ENCODE assay signal across 16 cellular contexts in genomic region chr1:33088119-33088906, GRCh38. TPM values are rescaled to one million over a fixed set of nuclear protein-coding genes. Genes with fewer than 3 reads are reported as not detected.
DNase-seq lines count a peak whose midpoint lies in the region; ATAC-seq, FAIRE-seq and TF ChIP-seq lines count a peak whose summit lies in the region.
"Had no signal": no experiment of that assay in that cellular context is flagged by ENCODE, and none has a peak within 500 bp of the region (broad histone marks: within the 10 kb centered on the region; RNA-seq: fewer than 3 reads in every experiment).

No MANE protein-coding gene starts in this region.

- H3K27me3 Mint-ChIP-seq in activated CD4-positive, alpha-beta T cell treated with anti-CD3 and anti-CD28 coated beads, Interleukin-2, amount 10 ng/mL, durations not matched to agents 24 days and 14 days: peaks cover 2% of the 10 kb centered on the region
- H3K27me3 Mint-ChIP-seq in astrocyte (ENCODE audit: low read depth, unreplicated experiment): peaks cover 7% of the 10 kb centered on the region
- H3K27me3 Mint-ChIP-seq in stimulated activated naive B cell treated with anti-CD40 and anti-IgM and Interleukin-4, amounts not matched to agents 10 μg/mL and 1 μg/mL and 100 μg/mL, for 72 hours: peaks cover 16 to 18% of the 10 kb centered on the region in 2 donors

- no peaks in the 10 kb centered on the region for H3K36me3 Mint-ChIP-seq in activated CD4-positive, alpha-beta T cell treated with anti-CD3 and anti-CD28 coated beads, Interleukin-2, amount 10 ng/mL, durations not matched to agents 24 days and 14 days (ENCODE audit: low read depth)
- peaks cover 14% of the 10 kb centered on the region for H3K36me3 Mint-ChIP-seq in astrocyte (ENCODE audit: low read depth, unreplicated experiment)
- H3K36me3 Mint-ChIP-seq in stimulated activated naive B cell treated with anti-CD40 and anti-IgM and Interleukin-4, amounts not matched to agents 10 μg/mL and 1 μg/mL and 100 μg/mL, for 72 hours: no peaks in the 10 kb centered on the region
- H3K36me3 Mint-ChIP-seq: WTC11 had no signal

- TF ChIP-seq CTCF in astrocyte (IDR thresholded peaks at IDR 0.05; ENCODE audit: insufficient read depth, low read depth, low read length): no peak

- peak overlapping the region; percentile 57 for H3K27ac Mint-ChIP-seq in activated CD4-positive, alpha-beta T cell treated with anti-CD3 and anti-CD28 coated beads, Interleukin-2, amount 10 ng/mL, durations not matched to agents 24 days and 14 days
- H3K27ac Mint-ChIP-seq in astrocyte (ENCODE audit: unreplicated experiment): peak overlapping the region; percentile 70
- peak overlapping the region; percentile 4 for H3K27ac Mint-ChIP-seq in stimulated activated naive B cell treated with anti-CD40 and anti-IgM and Interleukin-4, amounts not matched to agents 10 μg/mL and 1 μg/mL and 100 μg/mL, for 72 hours
- H3K27ac Mint-ChIP-seq: WTC11 had no signal

- H3K4me1 Mint-ChIP-seq in activated CD4-positive, alpha-beta T cell treated with anti-CD3 and anti-CD28 coated beads, Interleukin-2, amount 10 ng/mL, durations not matched to agents 24 days and 14 days: peaks cover 34% of the 10 kb centered on the region
- H3K4me1 Mint-ChIP-seq in astrocyte (ENCODE audit: low read depth, unreplicated experiment): peaks cover 22% of the 10 kb centered on the region
- peaks cover 11 to 15% of the 10 kb centered on the region in 2 donors for H3K4me1 Mint-ChIP-seq in stimulated activated naive B cell treated with anti-CD40 and anti-IgM and Interleukin-4, amounts not matched to agents 10 μg/mL and 1 μg/mL and 100 μg/mL, for 72 hours

- no peaks in the 10 kb centered on the region for H3K9me3 ChIP-seq in astrocyte (ENCODE audit: insufficient read depth, low read depth, low read length)
- H3K9me3 ChIP-seq: HAP-1, Peyer's patch had no signal

- no peak overlapping the region for H3K9ac ChIP-seq in astrocyte (ENCODE audit: low read length)

- ATAC-seq in stimulated activated naive B cell treated with anti-CD40 and anti-IgM and Interleukin-4, amounts not matched to agents 10 μg/mL and 1 μg/mL and 100 μg/mL, for 72 hours (replicated peaks): peak; percentile 83 to 84
- ATAC-seq in HG02981 (IDR thresholded peaks at IDR 0.05; ENCODE audit: unreplicated experiment) (no peak), GM19397 (IDR thresholded peaks at IDR 0.05; ENCODE audit: unreplicated experiment) (no peak), GM18868 (IDR thresholded peaks at IDR 0.05; ENCODE audit: unreplicated experiment) (no peak)
- ATAC-seq: WTC11 had no signal

- no peak overlapping the region for H3K27ac ChIP-seq in astrocyte (ENCODE audit: low read depth, low read length)

- no peaks in the 10 kb centered on the region for H3K27me3 ChIP-seq in astrocyte (ENCODE audit: insufficient read depth, low read length)
- H3K27me3 ChIP-seq: Peyer's patch had no signal

- H4K20me1 ChIP-seq in astrocyte (ENCODE audit: insufficient read depth, low read length): peaks cover 19% of the 10 kb centered on the region

- no peak overlapping the region for H3K4me2 ChIP-seq in astrocyte (ENCODE audit: low read length)

- DNase-seq in activated CD4-positive, alpha-beta T cell treated with anti-CD3 and anti-CD28 coated beads, Interleukin-2, amount 10 ng/mL, durations not matched to agents 24 days and 14 days: peak; percentile 79
- no peak for DNase-seq in activated CD4-positive, alpha-beta T cell treated with anti-CD3 and anti-CD28 coated beads, Interleukin-2, amount 50 U/mL, for 4 hours
- DNase-seq in NOMO-1 treated with DMSO at 0.1 percent for 48 hours (lab: John Stamatoyannopoulos, UW; ENCODE audit: unreplicated experiment) (peak; percentile 80), astrocyte (ENCODE audit: low read depth) (no peak)
- no peak for DNase-seq in stimulated activated naive B cell treated with anti-CD40 and anti-IgM and Interleukin-4, amounts not matched to agents 10 μg/mL and 1 μg/mL and 100 μg/mL, for 72 hours
- DNase-seq: aorta; NCI-H1436; stimulated activated CD4-positive, alpha-beta T cell treated with anti-CD3 and anti-CD28 coated beads, Interleukin-12 subunit alpha, Interleukin-12 subunit beta, amount 100 ng/mL, for 4 hours had no signal

- FAIRE-seq in astrocyte (lab: Jason Lieb, UNC): no peak
- FAIRE-seq: G401.6 had no signal

- no peaks in the 10 kb centered on the region for H3K79me2 ChIP-seq in astrocyte (ENCODE audit: insufficient read depth, low read length)

- intact Hi-C loops in activated CD4-positive, alpha-beta T cell treated with anti-CD3 and anti-CD28 coated beads, Interleukin-2, amount 10 ng/mL, durations not matched to agents 24 days and 14 days (cut with micrococcal nuclease): no loop called here

- H2AFZ ChIP-seq in astrocyte (ENCODE audit: low read depth, low read length): no peak overlapping the region

- H3K4me1 ChIP-seq in astrocyte (ENCODE audit: insufficient read depth, low read length): no peaks in the 10 kb centered on the region
- H3K4me1 ChIP-seq: HAP-1 had no signal

- peak overlapping the region; percentile 50 for H3K4me3 Mint-ChIP-seq in activated CD4-positive, alpha-beta T cell treated with anti-CD3 and anti-CD28 coated beads, Interleukin-2, amount 10 ng/mL, durations not matched to agents 24 days and 14 days
- no peak overlapping the region for H3K4me3 Mint-ChIP-seq in astrocyte (ENCODE audit: unreplicated experiment)
- no peak overlapping the region for H3K4me3 Mint-ChIP-seq in stimulated activated naive B cell treated with anti-CD40 and anti-IgM and Interleukin-4, amounts not matched to agents 10 μg/mL and 1 μg/mL and 100 μg/mL, for 72 hours
- H3K4me3 Mint-ChIP-seq: nephron, WTC11 had no signal

- H3K9me3 Mint-ChIP-seq in activated CD4-positive, alpha-beta T cell treated with anti-CD3 and anti-CD28 coated beads, Interleukin-2, amount 10 ng/mL, durations not matched to agents 24 days and 14 days: no peaks in the 10 kb centered on the region
- H3K9me3 Mint-ChIP-seq in astrocyte (ENCODE audit: unreplicated experiment): no peaks in the 10 kb centered on the region
- H3K9me3 Mint-ChIP-seq in stimulated activated naive B cell treated with anti-CD40 and anti-IgM and Interleukin-4, amounts not matched to agents 10 μg/mL and 1 μg/mL and 100 μg/mL, for 72 hours: no peaks in the 10 kb centered on the region
- H3K9me3 Mint-ChIP-seq: nephron, WTC11 had no signal

- H3K36me3 ChIP-seq in astrocyte (ENCODE audit: insufficient read depth, low read length): no peaks in the 10 kb centered on the region
- H3K36me3 ChIP-seq: HAP-1, Peyer's patch had no signal

- H3K4me3 ChIP-seq in astrocyte (ENCODE audit: insufficient read depth, low read depth, low read length): no peak overlapping the region
- H3K4me3 ChIP-seq: HAP-1, Peyer's patch had no signal

RNA-seq across cellular contexts. Expression of gene AZIN2, which starts 7.4 kb away (rescaled TPM):
- 1.3 and 1.4 TPM in 2 replicates for total RNA-seq in activated CD4-positive, alpha-beta T cell treated with anti-CD3 and anti-CD28 coated beads, Interleukin-2, amount 10 ng/mL, durations not matched to agents 24 days and 14 days
- total RNA-seq in astrocyte: 10.1 and 15.6 TPM in 2 replicates

RNA-seq across cellular contexts. Expression of gene AK2, which starts 51.6 kb away (rescaled TPM):
- total RNA-seq in activated CD4-positive, alpha-beta T cell treated with anti-CD3 and anti-CD28 coated beads, Interleukin-2, amount 10 ng/mL, durations not matched to agents 24 days and 14 days: 424 and 429 TPM in 2 replicates
- 126 and 138 TPM in 2 replicates for total RNA-seq in astrocyte

Comparison
In these comparisons a context has a peak if more than half of its experiments do, and no peak if none do; other contexts are left out.
1. DNase-seq: peak in activated CD4-positive, alpha-beta T cell treated with anti-CD3 and anti-CD28 coated beads, Interleukin-2, amount 10 ng/mL, durations not matched to agents 24 days and 14 days (single experiment) and NOMO-1 treated with DMSO at 0.1 percent for 48 hours (single experiment); none in activated CD4-positive, alpha-beta T cell treated with anti-CD3 and anti-CD28 coated beads, Interleukin-2, amount 50 U/mL, for 4 hours (0 of 2), astrocyte (single experiment) and stimulated activated naive B cell treated with anti-CD40 and anti-IgM and Interleukin-4, amounts not matched to agents 10 μg/mL and 1 μg/mL and 100 μg/mL, for 72 hours (single experiment).
2. H3K27ac Mint-ChIP-seq: peak in every context shown above with its lines; median percentile 70 in astrocyte; 57 in activated CD4-positive, alpha-beta T cell treated with anti-CD3 and anti-CD28 coated beads, Interleukin-2, amount 10 ng/mL, durations not matched to agents 24 days and 14 days; 4 in stimulated activated naive B cell treated with anti-CD40 and anti-IgM and Interleukin-4, amounts not matched to agents 10 μg/mL and 1 μg/mL and 100 μg/mL, for 72 hours.
3. ATAC-seq: peak in stimulated activated naive B cell treated with anti-CD40 and anti-IgM and Interleukin-4, amounts not matched to agents 10 μg/mL and 1 μg/mL and 100 μg/mL, for 72 hours (2 of 2); none in HG02981 (single experiment), GM19397 (single experiment) and GM18868 (single experiment).